Comparison of ENCODE assay signal across 24 cellular contexts in the genomic region with DNA sequence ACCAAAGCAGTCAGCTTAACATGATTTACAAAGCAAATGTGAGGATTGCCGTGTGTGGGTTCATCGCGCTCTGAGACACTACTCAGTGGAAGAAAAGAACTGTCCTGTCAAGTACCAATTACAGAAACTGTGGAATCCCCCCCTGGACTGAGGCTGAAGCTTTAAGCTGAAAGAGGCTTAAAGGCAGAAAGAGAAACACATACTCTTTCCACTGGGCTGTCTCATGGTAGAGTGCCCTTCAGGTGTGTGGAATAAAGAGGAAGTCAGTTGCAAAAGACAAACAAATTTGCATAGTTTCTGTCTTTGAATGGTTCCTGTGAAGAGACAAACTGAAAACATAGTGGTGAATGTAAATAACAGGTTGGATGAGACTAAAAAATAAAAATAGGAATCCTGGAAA.
DNase-seq lines count a peak whose midpoint lies in the region; ATAC-seq, FAIRE-seq and TF ChIP-seq lines count a peak whose summit lies in the region.
"Had no signal": no experiment of that assay in that cellular context is flagged by ENCODE, and none has a peak within 500 bp of the region (broad histone marks: within the 10 kb centered on the region; RNA-seq: fewer than 3 reads in every experiment).

No MANE protein-coding gene starts in this region.

- H3K4me2 ChIP-seq in H1 (ENCODE audit: insufficient read depth in 1 of 2, low read depth in 2 of 2, low read length in 2 of 2) = peak overlapping the region in 1 of 2 experiments; percentile 28; a peak in 1 of 4 replicates
- no peak overlapping the region for H3K4me2 ChIP-seq in Karpas-422 (ENCODE audit: low read depth, low read length, poor library complexity, severe bottlenecking)

- no peak overlapping the region for H2BK5ac ChIP-seq in H1 (ENCODE audit: low read depth, low read length)

- WGBS in H1 (ENCODE audit: extremely low coverage in 1 of 2, insufficient coverage in 1 of 2, insufficient read length in 1 of 2, insufficient replicate concordance in 2 of 2, low coverage in 1 of 2, low lambda C conversion rate in 2 of 2, missing lambda C conversion rate in 1 of 2), 2 experiments = 91% methylated on average over 3 of the region's 3 CpGs; no CpG with 5 or more reads in 1 of the 2 experiments

- H3K23me2 ChIP-seq in H1 (ENCODE audit: low read depth, low read length) = no peaks in the 10 kb centered on the region

- H3K36me3 ChIP-seq in H1 (ENCODE audit: control insufficient read depth in 2 of 4, insufficient read depth in 4 of 4, low read length in 3 of 4) (no peaks in the 10 kb centered on the region), Karpas-422 (ENCODE audit: insufficient read depth, low read length) (no peaks in the 10 kb centered on the region), right atrium auricular region (no peaks in the 10 kb centered on the region)
- H3K36me3 ChIP-seq: lower lobe of right lung, pancreas had no signal

- H3K14ac ChIP-seq in H1 (ENCODE audit: insufficient read length) = no peak overlapping the region

- H3K9me3 ChIP-seq in H1 (ENCODE audit: insufficient read depth in 2 of 2, low read depth in 1 of 2, low read length in 1 of 2) = peaks cover 0 to 4% of the 10 kb centered on the region in 2 experiments; a peak in 1 of 4 replicates
- H3K9me3 ChIP-seq in Karpas-422 (ENCODE audit: low read length) = no peaks in the 10 kb centered on the region
- H3K9me3 ChIP-seq in right atrium auricular region = no peaks in the 10 kb centered on the region
- H3K9me3 ChIP-seq: pancreas, testis had no signal

- no peak for TF ChIP-seq RAD21 in H1 (IDR thresholded peaks at IDR 0.05 in 1 of 2, conservative IDR thresholded peaks at IDR 0.05 in 1 of 2; ENCODE audit: low read depth in 2 of 2, low read length in 2 of 2)

- ATAC-seq in GM18858 (IDR thresholded peaks at IDR 0.05; ENCODE audit: unreplicated experiment) (peak; percentile 54), GM21447 (IDR thresholded peaks at IDR 0.05; ENCODE audit: unreplicated experiment) (peak; percentile 61), HG03025 (IDR thresholded peaks at IDR 0.05; ENCODE audit: low FRiP score, unreplicated experiment) (peak; percentile 68)
- ATAC-seq: lower lobe of right lung, mucosa of descending colon, pancreas, PC-3, right cardiac atrium had no signal

- H3K79me2 ChIP-seq in H1 (ENCODE audit: control insufficient read depth in 1 of 2, insufficient read depth in 2 of 2, low read length in 2 of 2) (no peaks in the 10 kb centered on the region), Karpas-422 (ENCODE audit: low read length) (no peaks in the 10 kb centered on the region)

- no peak overlapping the region for H3K18ac ChIP-seq in H1 (ENCODE audit: extremely low read depth, low read length)

- no peak overlapping the region for H2BK20ac ChIP-seq in H1 (ENCODE audit: low read length)

- no peak overlapping the region for H4K8ac ChIP-seq in H1 (ENCODE audit: extremely low read depth, insufficient read depth, low read length)

- H3K27me3 ChIP-seq in H1 (replicated peaks in 1 of 4; ENCODE audit: control insufficient read depth in 3 of 4, extremely low read depth in 1 of 4, insufficient read depth in 3 of 4, low read length in 3 of 4) (no peaks in the 10 kb centered on the region), Karpas-422 (ENCODE audit: low read length) (no peaks in the 10 kb centered on the region), right atrium auricular region (no peaks in the 10 kb centered on the region)
- H3K27me3 ChIP-seq: pancreas, testis had no signal

- no peak overlapping the region for H2BK120ac ChIP-seq in H1 (replicated peaks; ENCODE audit: low read depth, low read length)

- no peak for TF ChIP-seq POLR2A in H1 (IDR thresholded peaks at IDR 0.05; ENCODE audit: control extremely low read depth in 1 of 2, low read depth in 2 of 2, low read length in 2 of 2)

- H3K9me2 ChIP-seq in Karpas-422 (replicated peaks; ENCODE audit: insufficient read depth, low read length) = no peaks in the 10 kb centered on the region

- peaks cover 0 to 4% (median 1%) of the 10 kb centered on the region in 4 experiments; a peak in 1 of 7 replicates for H3K4me1 ChIP-seq in H1 (replicated peaks in 1 of 4; ENCODE audit: control insufficient read depth in 3 of 4, insufficient read depth in 4 of 4, low read length in 3 of 4)
- no peaks in the 10 kb centered on the region for H3K4me1 ChIP-seq in Karpas-422 (ENCODE audit: low read length)
- no peaks in the 10 kb centered on the region for H3K4me1 ChIP-seq in right atrium auricular region
- H3K4me1 ChIP-seq: lower lobe of right lung, pancreas, testis had no signal

- H2AFZ ChIP-seq in H1 (ENCODE audit: low read length) = peak overlapping the region; percentile 80
- no peak overlapping the region for H2AFZ ChIP-seq in Karpas-422 (ENCODE audit: low read length)

- DNase-seq in H1 (ENCODE audit: low read depth in 1 of 2, low spot score in 2 of 2) (no peak), Karpas-422 (no peak), right atrium auricular region (ENCODE audit: low spot score) (no peak), coronary artery (ENCODE audit: low spot score) (no peak), HuH-7 (ENCODE audit: low spot score) (no peak)
- DNase-seq: activated CD4-positive, CD25-positive, alpha-beta regulatory T cell treated with anti-CD3 and anti-CD28 coated beads, Interleukin-2, amount 50 U/mL, for 72 hours; activated effector memory CD4-positive, alpha-beta T cell treated with anti-CD3 and anti-CD28 coated beads, Interleukin-2, amount 50 U/mL, for 16 hours; GDM1; lower lobe of right lung; mucosa of descending colon; NCI-H1694 treated with DMSO at 0.1 percent for 48 hours; NCI-H2171; NCI-H510A treated with DMSO at 0.1 percent for 48 hours; pancreas; PC-3; right cardiac atrium; SHP77; stimulated activated CD4-positive, alpha-beta T cell treated with anti-CD3 and anti-CD28 coated beads, Interleukin-4, amount 100 ng/mL, for 4 hours; stimulated activated naive CD4-positive, alpha-beta T cell; testis had no signal

- CTCF ChIA-PET in H1 (lab: Charles Lee; ENCODE audit: partially characterized antibody) = interaction anchor here (1.0 kb wide), 1 partner anchor 10 kb away, joined by 3 read pairs; no protein-coding TSS in a partner anchor

- no peak overlapping the region for H2BK12ac ChIP-seq in H1 (ENCODE audit: low read depth, low read length)

- no peak overlapping the region for H4K91ac ChIP-seq in H1 (replicated peaks; ENCODE audit: insufficient read length, low read length)

- H4K5ac ChIP-seq in H1 (ENCODE audit: insufficient read length, low read depth, low read length) = no peak overlapping the region

- H4K20me1 ChIP-seq in H1 (replicated peaks in 1 of 2; ENCODE audit: control insufficient read depth in 1 of 2, insufficient read depth in 2 of 2, low read length in 2 of 2) (no peaks in the 10 kb centered on the region), Karpas-422 (ENCODE audit: insufficient read depth, low read depth, low read length) (no peaks in the 10 kb centered on the region)

- H3K4me3 ChIP-seq in H1 (ENCODE audit: extremely low read depth in 1 of 4, insufficient read depth in 2 of 4, low read depth in 3 of 4, low read length in 4 of 4) (no peak overlapping the region), Karpas-422 (ENCODE audit: low read length) (no peak overlapping the region), right atrium auricular region (no peak overlapping the region), coronary artery (no peak overlapping the region)
- H3K4me3 ChIP-seq: lower lobe of right lung, mucosa of descending colon, pancreas, testis had no signal

- TF ChIP-seq CTCF in H1 (IDR thresholded peaks at IDR 0.05; ENCODE audit: control extremely low read depth in 1 of 3, insufficient read depth in 1 of 3, low read depth in 1 of 3, low read length in 3 of 3) (no peak), right atrium auricular region (IDR thresholded peaks at IDR 0.05) (no peak), coronary artery (IDR thresholded peaks at IDR 0.05) (no peak)

- no peak overlapping the region; the same call in 1 of the 2 replicates for H3K27ac ChIP-seq in H1 (ENCODE audit: low read depth, low read length)
- H3K27ac ChIP-seq in Karpas-422 (ENCODE audit: low read length) = no peak overlapping the region
- H3K27ac ChIP-seq in right atrium auricular region = no peak overlapping the region
- H3K27ac ChIP-seq in coronary artery = no peak overlapping the region
- H3K27ac ChIP-seq: lower lobe of right lung, pancreas, testis had no signal

- H3K9ac ChIP-seq in H1 (replicated peaks in 1 of 4; ENCODE audit: extremely low read depth in 1 of 4, low read depth in 3 of 4, low read length in 3 of 4) (no peak overlapping the region), Karpas-422 (ENCODE audit: low read length) (no peak overlapping the region)

- POLR2A ChIA-PET in H1 (lab: Charles Lee; ENCODE audit: partially characterized antibody) = interaction anchor here (0.6 kb wide), 1 partner anchor 664 kb away, joined by 3 read pairs; no protein-coding TSS in a partner anchor

- H3K23ac ChIP-seq in H1 (ENCODE audit: insufficient read length) = no peak overlapping the region

- no peak overlapping the region for H3K56ac ChIP-seq in H1 (replicated peaks; ENCODE audit: insufficient read length, low read depth, low read length)

- no peaks in the 10 kb centered on the region for H3K79me1 ChIP-seq in H1 (ENCODE audit: low read depth, low read length)

- FAIRE-seq in H1 (lab: Jason Lieb, UNC) = no peak
- FAIRE-seq: pancreas, urothelium cell line had no signal

- no peak overlapping the region for H2AK5ac ChIP-seq in H1 (ENCODE audit: low read depth, low read length)

- H2BK15ac ChIP-seq in H1 (ENCODE audit: low read length) = no peak overlapping the region

- H3K4ac ChIP-seq in H1 (replicated peaks; ENCODE audit: insufficient read length, low read depth, low read length) = no peak overlapping the region

- TF ChIP-seq EP300 in H1 (IDR thresholded peaks at IDR 0.05; ENCODE audit: borderline replicate concordance in 1 of 2, low read depth in 2 of 2, low read length in 2 of 2) = no peak

TF ChIP-seq in H1, 55 proteins besides CTCF, POLR2A, EP300 and RAD21 (continues in another document):
- TF ChIP-seq GTF2F1 (IDR thresholded peaks at IDR 0.05; ENCODE audit: borderline replicate concordance, low read depth, low read length) = no peak
- no peak for TF ChIP-seq POLR2AphosphoS5 (IDR thresholded peaks at IDR 0.05; ENCODE audit: low read depth, low read length)
- no peak for TF ChIP-seq RBBP5 (IDR thresholded peaks at IDR 0.05; ENCODE audit: borderline replicate concordance, low read depth, low read length)
- no peak for TF ChIP-seq SAP30 (IDR thresholded peaks at IDR 0.05; ENCODE audit: insufficient read depth, insufficient replicate concordance, low read length)
- TF ChIP-seq JUND (IDR thresholded peaks at IDR 0.05; ENCODE audit: low read length) = no peak
- TF ChIP-seq NANOG (IDR thresholded peaks at IDR 0.05; ENCODE audit: insufficient read depth, low read depth, low read length, poor library complexity, severe bottlenecking) = no peak
- no peak for TF ChIP-seq CTBP2 (IDR thresholded peaks at IDR 0.05; ENCODE audit: borderline replicate concordance, insufficient read depth, insufficient read length, low read length)
- no peak for TF ChIP-seq BRCA1 (IDR thresholded peaks at IDR 0.05; ENCODE audit: low read depth, low read length)
- TF ChIP-seq PHF8 (conservative IDR thresholded peaks at IDR 0.05; ENCODE audit: low read depth, low read length) = no peak
- no peak for TF ChIP-seq CHD1 (IDR thresholded peaks at IDR 0.05; ENCODE audit: low read depth, low read length)
- TF ChIP-seq EGR1 (IDR thresholded peaks at IDR 0.05; ENCODE audit: borderline replicate concordance, low read depth, low read length) = no peak
